ENCODE assay signal across 12 cellular contexts in the genomic region with DNA sequence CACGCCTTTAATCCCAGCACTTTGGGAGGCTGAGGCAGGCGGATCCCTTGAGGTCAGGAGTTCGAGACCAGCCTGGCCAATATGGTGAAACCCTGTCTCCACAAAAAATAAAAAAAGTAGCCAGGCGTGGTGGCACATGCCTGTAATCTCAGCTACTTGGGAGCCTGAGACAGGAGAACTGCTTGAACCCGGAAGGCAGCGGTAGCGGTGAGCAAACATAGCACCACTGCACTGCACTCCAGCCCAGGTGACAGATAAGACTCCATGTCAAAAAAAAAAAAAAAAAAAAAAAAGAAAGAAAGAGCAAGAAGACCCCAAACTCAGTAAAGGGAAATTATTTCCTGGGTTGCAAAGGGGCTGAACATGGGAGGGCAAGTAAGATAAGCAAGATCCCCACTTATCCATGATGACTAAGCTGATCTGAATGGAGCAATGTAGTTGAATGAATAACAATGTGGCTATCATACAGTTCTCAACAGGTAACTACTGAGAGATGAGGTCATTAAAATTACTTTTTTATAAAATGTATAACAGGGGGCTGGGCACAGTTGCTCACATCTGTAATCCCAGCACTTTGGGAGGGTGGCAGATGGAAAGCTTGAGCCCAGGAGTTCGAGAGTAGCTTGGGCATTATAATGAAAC.
"Had no signal": no experiment of that assay in that cellular context is flagged by ENCODE, and none has a peak within 500 bp of the region (broad histone marks: within the 10 kb centered on the region; RNA-seq: fewer than 3 reads in every experiment).

No MANE protein-coding gene starts in this region.

- DNase-seq: activated CD4-positive, alpha-beta memory T cell treated with anti-CD3 and anti-CD28 coated beads, Interleukin-2, amount 10 ng/mL, durations not matched to agents 7 days and 5 days; activated CD8-positive, alpha-beta memory T cell treated with anti-CD3 and anti-CD28 coated beads, Interleukin-2, amount 50 U/mL, for 48 hours; activated naive CD4-positive, alpha-beta T cell treated with anti-CD3 and anti-CD28 coated beads, Interleukin-2, amount 10 ng/mL, durations not matched to agents 7 days and 5 days; amygdala; foreskin melanocyte; heart left ventricle; lower lobe of right lung; naive B cell; pancreas; stimulated activated CD4-positive, alpha-beta T cell treated with anti-CD3 and anti-CD28 coated beads, Interleukin-15, amount 100 ng/mL, for 24 hours; stimulated activated CD4-positive, alpha-beta T cell treated with anti-CD3 and anti-CD28 coated beads, Interleukin-4, amount 100 ng/mL, for 24 hours; SW 1271 had no signal

- ATAC-seq: heart left ventricle, pancreas had no signal
